ENCODE assay signal across 25 cellular contexts in genomic region chr11:134358165-134358852, GRCh38. TPM values are rescaled to one million over a fixed set of nuclear protein-coding genes. Genes with fewer than 3 reads are reported as not detected.
"Had no signal": no experiment of that assay in that cellular context is flagged by ENCODE, and none has a peak within 500 bp of the region (broad histone marks: within the 10 kb centered on the region; RNA-seq: fewer than 3 reads in every experiment).

No MANE protein-coding gene starts in this region.

- H3K27ac Mint-ChIP-seq: activated CD4-positive, alpha-beta T cell treated with anti-CD3 and anti-CD28 coated beads, Interleukin-2, amount 10 ng/mL, durations not matched to agents 7 days and 5 days; activated CD8-positive, alpha-beta T cell treated with anti-CD3 and anti-CD28 coated beads, Interleukin-2, amount 10 ng/mL, durations not matched to agents 7 days and 5 days; activated naive CD8-positive, alpha-beta T cell treated with anti-CD3 and anti-CD28 coated beads for 36 hours; activated T-cell treated with anti-CD3 and anti-CD28 coated beads, Interleukin-2, amount 50 U/mL, for 24 hours; activated T-helper 17 cell treated with anti-CD3 and anti-CD28 coated beads, Interleukin-2, amount 50 U/mL, for 72 hours; mesothelial cell of epicardium; natural killer cell; T-cell; T-helper 2 cell treated with Interferon-gamma antibody and Interleukin-4, amounts not matched to agents 5 μg/mL and 100 μg/mL, for 36 hours had no signal

- H3K9me3 Mint-ChIP-seq: activated CD4-positive, alpha-beta T cell treated with anti-CD3 and anti-CD28 coated beads, Interleukin-2, amount 10 ng/mL, durations not matched to agents 7 days and 5 days; activated T-helper 17 cell treated with anti-CD3 and anti-CD28 coated beads, Interleukin-2, amount 50 U/mL, for 72 hours; natural killer cell; T-helper 2 cell treated with Interferon-gamma antibody and Interleukin-4, amounts not matched to agents 5 μg/mL and 100 μg/mL, for 36 hours had no signal

- H3K4me3 Mint-ChIP-seq: activated CD4-positive, alpha-beta T cell treated with anti-CD3 and anti-CD28 coated beads, Interleukin-2, amount 10 ng/mL, durations not matched to agents 7 days and 5 days; activated CD8-positive, alpha-beta T cell treated with anti-CD3 and anti-CD28 coated beads, Interleukin-2, amount 10 ng/mL, durations not matched to agents 7 days and 5 days; activated naive CD8-positive, alpha-beta T cell treated with anti-CD3 and anti-CD28 coated beads for 36 hours; activated T-cell treated with anti-CD3 and anti-CD28 coated beads, Interleukin-2, amount 50 U/mL, for 24 hours; activated T-helper 17 cell treated with anti-CD3 and anti-CD28 coated beads, Interleukin-2, amount 50 U/mL, for 72 hours; mesothelial cell of epicardium; natural killer cell; T-cell; T-helper 2 cell treated with Interferon-gamma antibody and Interleukin-4, amounts not matched to agents 5 μg/mL and 100 μg/mL, for 36 hours had no signal

- DNase-seq: activated CD4-positive, alpha-beta T cell treated with anti-CD3 and anti-CD28 coated beads, Interleukin-2, amount 10 ng/mL, durations not matched to agents 7 days and 5 days; activated CD4-positive, CD25-positive, alpha-beta regulatory T cell treated with anti-CD3 and anti-CD28 coated beads, Interleukin-2, amount 50 U/mL, for 72 hours; activated CD8-positive, alpha-beta T cell treated with anti-CD3 and anti-CD28 coated beads, Interleukin-2, amount 10 ng/mL, durations not matched to agents 7 days and 5 days; activated naive CD4-positive, alpha-beta T cell treated with Interleukin-2 at 50 U/mL for 16 hours; activated naive CD8-positive, alpha-beta T cell treated with anti-CD3 and anti-CD28 coated beads for 36 hours; activated T-cell treated with anti-CD3 and anti-CD28 coated beads, Interleukin-2, amount 50 U/mL, for 24 hours; esophagus squamous epithelium; gastrocnemius medialis; hypothalamus; left cardiac atrium; natural killer cell; stimulated activated CD4-positive, alpha-beta T cell treated with anti-CD3 and anti-CD28 coated beads, Interleukin-4, amount 100 ng/mL, for 4 hours; stimulated activated naive CD8-positive, alpha-beta T cell treated with anti-CD3 and anti-CD28 coated beads, Interleukin-15, Interleukin-2, amounts not matched to agents 100 U/mL and 50 U/mL, for 24 hours had no signal

- H3K27me3 ChIP-seq: breast epithelium, gastrocnemius medialis, ovary, right atrium auricular region, tibial nerve had no signal

- ATAC-seq: activated CD8-positive, alpha-beta T cell treated with anti-CD3 and anti-CD28 coated beads, Interleukin-2, amount 10 ng/mL, durations not matched to agents 7 days and 5 days; activated T-helper 17 cell treated with anti-CD3 and anti-CD28 coated beads, Interleukin-2, amount 50 U/mL, for 72 hours; gastrocnemius medialis; left cardiac atrium; natural killer cell; psoas muscle; stimulated activated naive CD8-positive, alpha-beta T cell treated with anti-CD3 and anti-CD28 coated beads, Interleukin-15, Interleukin-2, amounts not matched to agents 100 U/mL and 50 U/mL, for 24 hours; T-cell had no signal

- H3K4me3 ChIP-seq: breast epithelium, coronary artery, esophagus squamous epithelium, gastrocnemius medialis, ovary, psoas muscle, right atrium auricular region, tibial nerve had no signal

- H3K36me3 ChIP-seq: breast epithelium, esophagus squamous epithelium, gastrocnemius medialis, ovary, right atrium auricular region, tibial nerve had no signal

- H3K27ac ChIP-seq: breast epithelium, coronary artery, esophagus squamous epithelium, gastrocnemius medialis, ovary, psoas muscle, right atrium auricular region, tibial nerve, VCaP had no signal

- H3K9me3 ChIP-seq: breast epithelium, esophagus squamous epithelium, gastrocnemius medialis, ovary, psoas muscle, tibial nerve had no signal

- H3K36me3 Mint-ChIP-seq: T-cell had no signal

- H3K4me1 ChIP-seq: breast epithelium, gastrocnemius medialis, psoas muscle had no signal

RNA-seq across cellular contexts. Expression of gene B3GAT1, which starts 53.7 kb away (rescaled TPM):
- total RNA-seq: lung microvascular endothelial cell had no signal
